ENCODE assay signal across 8 cellular contexts in genomic region chr2:24577481-24577880, GRCh38.
DNase-seq lines count a peak whose midpoint lies in the region; ATAC-seq and FAIRE-seq lines count a peak whose summit lies in the region.

No MANE protein-coding gene starts in this region.

- peaks cover 66% of the 10 kb centered on the region for H3K4me1 Mint-ChIP-seq in activated CD4-positive, alpha-beta T cell treated with anti-CD3 and anti-CD28 coated beads, Interleukin-2, amount 10 ng/mL, durations not matched to agents 24 days and 14 days

- ATAC-seq in HG02840 (IDR thresholded peaks at IDR 0.05; ENCODE audit: low FRiP score, unreplicated experiment): peak; percentile 62

- peak overlapping the region; percentile 34 for H3K4me3 Mint-ChIP-seq in activated CD4-positive, alpha-beta T cell treated with anti-CD3 and anti-CD28 coated beads, Interleukin-2, amount 10 ng/mL, durations not matched to agents 24 days and 14 days

- FAIRE-seq in frontal cortex (lab: Jason Lieb, UNC): no peak

- peak; percentile 64 for DNase-seq in activated CD4-positive, alpha-beta T cell treated with anti-CD3 and anti-CD28 coated beads, Interleukin-2, amount 10 ng/mL, durations not matched to agents 24 days and 14 days
- no peak for DNase-seq in activated CD4-positive, alpha-beta T cell treated with anti-CD3 and anti-CD28 coated beads for 48 hours
- DNase-seq in OCI-M1 (lab: John Stamatoyannopoulos, UW) (peak; percentile 81), renal cortical epithelial cell (ENCODE audit: low read depth) (peak; percentile 18), NCI-H146 treated with DMSO at 0.1 percent for 48 hours (lab: John Stamatoyannopoulos, UW; ENCODE audit: unreplicated experiment) (no peak), hypothalamus (lab: John Stamatoyannopoulos, UW) (no peak), frontal cortex (ENCODE audit: low spot score in 2 of 2) (no peak)

- H3K36me3 Mint-ChIP-seq in activated CD4-positive, alpha-beta T cell treated with anti-CD3 and anti-CD28 coated beads, Interleukin-2, amount 10 ng/mL, durations not matched to agents 24 days and 14 days (ENCODE audit: low read depth): peaks cover 19% of the 10 kb centered on the region

- H3K27me3 Mint-ChIP-seq in activated CD4-positive, alpha-beta T cell treated with anti-CD3 and anti-CD28 coated beads, Interleukin-2, amount 10 ng/mL, durations not matched to agents 24 days and 14 days: no peaks in the 10 kb centered on the region

- peak overlapping the region; percentile 49 for H3K27ac Mint-ChIP-seq in activated CD4-positive, alpha-beta T cell treated with anti-CD3 and anti-CD28 coated beads, Interleukin-2, amount 10 ng/mL, durations not matched to agents 24 days and 14 days

- intact Hi-C loops in activated CD4-positive, alpha-beta T cell treated with anti-CD3 and anti-CD28 coated beads, Interleukin-2, amount 10 ng/mL, durations not matched to agents 24 days and 14 days (cut with micrococcal nuclease): loop anchor here (1.0 to 5.0 kb wide), 7 partner anchors 10 to 345 kb away; partner anchors contain the start of genes ADCY3, CENPO, NCOA1 and PTRHD1

- H3K9me3 Mint-ChIP-seq in activated CD4-positive, alpha-beta T cell treated with anti-CD3 and anti-CD28 coated beads, Interleukin-2, amount 10 ng/mL, durations not matched to agents 24 days and 14 days: peaks cover 27% of the 10 kb centered on the region

Comparison
In these comparisons a context has a peak if more than half of its experiments do, and no peak if none do; other contexts are left out.
1. DNase-seq: peak in activated CD4-positive, alpha-beta T cell treated with anti-CD3 and anti-CD28 coated beads, Interleukin-2, amount 10 ng/mL, durations not matched to agents 24 days and 14 days (single experiment), OCI-M1 (single experiment) and renal cortical epithelial cell (single experiment); none in activated CD4-positive, alpha-beta T cell treated with anti-CD3 and anti-CD28 coated beads for 48 hours (single experiment), NCI-H146 treated with DMSO at 0.1 percent for 48 hours (single experiment), hypothalamus (0 of 51) and frontal cortex (0 of 2).